Comparison of ENCODE assay signal across 21 cellular contexts in the genomic region with DNA sequence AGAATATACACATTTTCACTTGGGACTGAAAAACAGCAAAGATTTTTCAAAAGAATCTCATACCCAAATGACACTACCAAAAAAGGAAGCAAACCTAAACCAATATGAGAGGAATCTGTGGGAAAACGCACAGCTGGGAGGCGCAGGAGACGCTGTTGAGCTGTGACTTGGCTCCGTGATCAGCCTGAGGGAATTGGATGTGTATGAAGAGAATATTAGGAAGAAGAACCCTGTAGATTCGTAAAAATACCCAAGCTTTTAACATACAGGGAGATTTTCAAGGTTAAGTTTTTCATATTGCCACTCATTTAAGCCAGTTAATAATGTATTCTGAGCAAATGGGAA. TPM values are rescaled to one million over a fixed set of nuclear protein-coding genes. Genes with fewer than 3 reads are reported as not detected.
DNase-seq lines count a peak whose midpoint lies in the region; ATAC-seq, FAIRE-seq and TF ChIP-seq lines count a peak whose summit lies in the region.
"Had no signal": no experiment of that assay in that cellular context is flagged by ENCODE, and none has a peak within 500 bp of the region (broad histone marks: within the 10 kb centered on the region; RNA-seq: fewer than 3 reads in every experiment).

No MANE protein-coding gene starts in this region.

- H3K4me1 ChIP-seq in body of pancreas, result no peaks in the 10 kb centered on the region
- peaks cover 59% of the 10 kb centered on the region for H3K4me1 ChIP-seq in psoas muscle

- no peaks in the 10 kb centered on the region for H3K36me3 Mint-ChIP-seq in neural crest cell (ENCODE audit: low read depth)
- H3K36me3 Mint-ChIP-seq: CD4-positive, alpha-beta memory T cell had no signal

- H3K9me3 ChIP-seq in body of pancreas, result no peaks in the 10 kb centered on the region
- H3K9me3 ChIP-seq in psoas muscle, result no peaks in the 10 kb centered on the region

- H3K36me3 ChIP-seq in body of pancreas (replicated peaks in 1 of 2; ENCODE audit: insufficient read depth in 1 of 2, low read depth in 2 of 2) (no peaks in the 10 kb centered on the region), psoas muscle (ENCODE audit: insufficient read depth in 1 of 2, low read depth in 1 of 2) (peaks cover 0 to 49% of the 10 kb centered on the region in 2 donors)

- H3K27ac Mint-ChIP-seq in neural crest cell (ENCODE audit: unreplicated experiment), result peak overlapping the region; percentile 15
- H3K27ac Mint-ChIP-seq: B cell; CD4-positive, alpha-beta memory T cell had no signal

- WGBS in body of pancreas, 2 donors, result 37 to 40% methylated on average over 5 of the region's 5 CpGs
- 82 to 87% (median 87%) methylated on average over 5 of the region's 5 CpGs for WGBS in psoas muscle, 3 donors

- peaks cover 21% of the 10 kb centered on the region for H3K4me1 Mint-ChIP-seq in neural crest cell
- H3K4me1 Mint-ChIP-seq: B cell; CD4-positive, alpha-beta memory T cell had no signal

- intact Hi-C loops in body of pancreas (cut with DNase I), result no loop called here
- intact Hi-C loops in psoas muscle (cut with DNase I), result no loop called here

- H3K27me3 ChIP-seq in body of pancreas, result no peaks in the 10 kb centered on the region
- no peaks in the 10 kb centered on the region for H3K27me3 ChIP-seq in psoas muscle (ENCODE audit: insufficient read depth in 3 of 3, low read length in 2 of 3)

- ATAC-seq in body of pancreas (no peak), psoas muscle (no peak)

- H3K4me3 ChIP-seq in body of pancreas (no peak overlapping the region), psoas muscle (no peak overlapping the region)
- H3K4me3 ChIP-seq: GM23248 had no signal

- no peaks in the 10 kb centered on the region for H3K27me3 Mint-ChIP-seq in neural crest cell (ENCODE audit: low read depth)

- H3K27ac ChIP-seq in body of pancreas, result no peak overlapping the region
- H3K27ac ChIP-seq in psoas muscle, result peak overlapping the region; percentile 95
- H3K27ac ChIP-seq: GM23248 had no signal

- no peak for FAIRE-seq in GM12892 (lab: Jason Lieb, UNC)
- FAIRE-seq: GM12891, H1 had no signal

- no peak for TF ChIP-seq POLR2A in body of pancreas (IDR thresholded peaks at IDR 0.05)
- no peak for TF ChIP-seq POLR2A in GM12892 (IDR thresholded peaks at IDR 0.05; ENCODE audit: low read depth, low read length)

- DNase-seq in body of pancreas, result peak; percentile 58 to 77 (median 64)
- no peak for DNase-seq in neural crest cell (ENCODE audit: low read depth, low spot score)
- DNase-seq in psoas muscle, result no peak
- DNase-seq in NCI-H526 (lab: John Stamatoyannopoulos, UW), result no peak
- DNase-seq in AG08396 (ENCODE audit: low spot score), result no peak
- DNase-seq in NCI-H774 (lab: John Stamatoyannopoulos, UW), result no peak
- no peak for DNase-seq in GM12892 (ENCODE audit: insufficient read length)
- DNase-seq: C1 segment of cervical spinal cord; Calu3; CD4-positive, alpha-beta memory T cell; COR-L47; DMS53; DMS79 treated with DMSO at 0.1 percent for 48 hours; GF-D8; GM23248; H7; HCEC 1CT had no signal

- H3K9me3 Mint-ChIP-seq in neural crest cell, result no peaks in the 10 kb centered on the region
- H3K9me3 Mint-ChIP-seq: CD4-positive, alpha-beta memory T cell had no signal

- H3K4me3 Mint-ChIP-seq in neural crest cell, result no peak overlapping the region
- H3K4me3 Mint-ChIP-seq: B cell; CD4-positive, alpha-beta memory T cell had no signal

- TF ChIP-seq CTCF in body of pancreas (IDR thresholded peaks at IDR 0.05) (no peak), neural crest cell (conservative IDR thresholded peaks at IDR 0.05) (no peak), psoas muscle (IDR thresholded peaks at IDR 0.05) (no peak)

RNA-seq across cellular contexts. Expression of gene GMPR, which starts 36.8 kb away (rescaled TPM):
- total RNA-seq in body of pancreas, result 10 to 100 TPM in 1 of 2 donors, 1 to 10 TPM in 1; 7.9 to 14.0 TPM
- 0.16 TPM in 1 of 2 replicates, not detected in the other for total RNA-seq in neural crest cell
- total RNA-seq in psoas muscle, result 100 to 1,000 TPM; 139 to 265 (median 189) TPM
- polyA plus RNA-seq in psoas muscle, result 100 to 1,000 TPM in 2 of 3 donors, 10 to 100 TPM in 1; 26.6 to 286 (median 235) TPM
- 9.7 TPM for polyA plus RNA-seq in GM12892 (2012; ENCODE audit: missing spikeins)
- total RNA-seq: B cell; CD4-positive, alpha-beta memory T cell; G401 had no signal

Comparison
In these comparisons a context has a peak if more than half of its experiments do, and no peak if none do; other contexts are left out.
1. DNase-seq: peak in body of pancreas (4 of 4); none in neural crest cell (single experiment), psoas muscle (0 of 2), NCI-H526 (0 of 2), AG08396 (single experiment), NCI-H774 (single experiment) and GM12892 (single experiment).
2. RNA of gene GMPR, which starts 36.8 kb away (total RNA-seq): 139 to 265 TPM in psoas muscle; 7.9 to 14.0 TPM in body of pancreas and 0.16 TPM in neural crest cell; every median in the first group is over 4 times any median in the second.